Comparison of ENCODE assay signal across 12 cellular contexts in the genomic region with DNA sequence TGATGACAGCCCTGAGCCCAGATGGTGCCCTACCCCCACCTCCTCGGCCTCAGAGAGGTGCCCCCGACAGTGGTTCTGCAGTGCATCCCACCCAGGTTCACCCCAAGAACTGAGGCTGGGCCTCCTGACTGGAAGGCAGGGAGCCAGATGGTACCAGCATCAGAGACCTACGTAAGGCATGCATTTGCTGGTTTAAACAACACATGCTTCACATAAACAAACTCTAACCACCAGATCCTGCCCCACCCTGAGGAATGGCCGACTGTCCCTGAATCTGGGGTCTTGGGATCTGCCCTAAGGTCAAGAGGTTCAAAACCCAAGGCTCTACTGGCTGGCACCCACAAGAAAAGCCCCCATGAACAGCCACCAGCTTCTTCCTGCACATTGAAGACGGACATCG.
"Had no signal": no experiment of that assay in that cellular context is flagged by ENCODE, and none has a peak within 500 bp of the region (broad histone marks: within the 10 kb centered on the region; RNA-seq: fewer than 3 reads in every experiment).

No MANE protein-coding gene starts in this region.

- DNase-seq: activated CD4-positive, alpha-beta T cell treated with anti-CD3 and anti-CD28 coated beads for 4 hours; activated effector memory CD4-positive, alpha-beta T cell treated with Interleukin-2 at 50 U/mL for 16 hours; activated T-cell treated with anti-CD3 and anti-CD28 coated beads for 4 hours; adrenal gland; islet precursor cell; naive B cell; SIG-M5; stimulated activated naive B cell treated with anti-CD40 and anti-IgM and Interleukin-4, amounts not matched to agents 10 μg/mL and 1 μg/mL and 100 μg/mL, for 72 hours; T-helper 2 cell; testis; upper lobe of left lung had no signal

- H3K4me3 Mint-ChIP-seq: naive B cell; stimulated activated naive B cell treated with anti-CD40 and anti-IgM and Interleukin-4, amounts not matched to agents 10 μg/mL and 1 μg/mL and 100 μg/mL, for 72 hours had no signal

- H3K27ac ChIP-seq: cardiac muscle cell, testis, upper lobe of left lung had no signal

- H3K27me3 Mint-ChIP-seq: naive B cell; stimulated activated naive B cell treated with anti-CD40 and anti-IgM and Interleukin-4, amounts not matched to agents 10 μg/mL and 1 μg/mL and 100 μg/mL, for 72 hours had no signal

- ATAC-seq: stimulated activated naive B cell treated with anti-CD40 and anti-IgM and Interleukin-4, amounts not matched to agents 10 μg/mL and 1 μg/mL and 100 μg/mL, for 72 hours had no signal

- H3K27me3 ChIP-seq: adrenal gland, cardiac muscle cell, testis, upper lobe of left lung had no signal

- H3K9me3 ChIP-seq: adrenal gland, testis, upper lobe of left lung had no signal

- H3K9me3 Mint-ChIP-seq: naive B cell; stimulated activated naive B cell treated with anti-CD40 and anti-IgM and Interleukin-4, amounts not matched to agents 10 μg/mL and 1 μg/mL and 100 μg/mL, for 72 hours had no signal
